Comparison of ENCODE assay signal across 9 cellular contexts in the genomic region with DNA sequence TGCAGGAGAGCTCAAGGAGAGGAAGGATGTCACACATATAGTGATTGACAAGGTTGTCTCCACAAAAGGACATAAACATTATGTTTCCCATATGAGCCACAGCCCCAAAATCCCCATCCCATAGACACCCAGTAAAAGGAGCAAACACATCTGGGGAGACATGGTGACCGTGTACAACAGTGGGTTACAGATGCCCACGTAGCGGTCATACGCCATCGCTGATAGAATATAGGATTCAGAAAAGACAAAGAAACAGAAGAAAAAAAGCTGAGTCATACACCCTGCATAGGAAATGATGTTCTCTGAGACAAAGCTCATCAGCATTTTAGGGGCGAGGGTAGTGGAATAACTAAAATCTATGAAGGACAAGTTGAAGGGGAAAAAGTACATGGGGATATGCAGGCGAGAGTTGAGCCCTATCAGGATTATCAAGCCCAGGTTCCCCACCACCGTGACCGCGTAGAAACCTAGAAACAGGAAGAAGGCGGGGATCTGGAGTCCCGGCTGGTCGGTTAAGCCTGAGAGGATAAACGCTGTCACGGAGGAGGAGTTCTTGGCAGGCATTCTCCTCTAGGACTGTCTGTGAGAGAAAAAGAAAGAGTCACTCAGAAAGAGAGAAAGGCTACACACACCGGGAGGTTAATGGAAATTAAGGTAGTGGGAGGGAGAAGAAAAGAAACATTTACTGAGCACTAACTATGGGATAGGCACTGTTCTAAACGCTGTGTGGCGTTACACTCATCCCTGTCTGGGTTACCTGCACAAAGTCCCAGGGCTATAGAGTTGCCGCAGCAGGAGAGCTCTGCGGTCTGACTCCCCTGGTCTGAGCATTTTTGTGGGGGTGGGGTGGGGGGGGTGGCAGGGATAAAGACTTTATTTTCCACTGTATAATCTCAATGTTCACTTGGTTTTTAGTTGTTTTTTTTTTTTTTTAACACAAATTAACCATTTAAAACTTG. TPM values are rescaled to one million over a fixed set of nuclear protein-coding genes. Genes with fewer than 3 reads are reported as not detected.
DNase-seq lines count a peak whose midpoint lies in the region; ATAC-seq, FAIRE-seq and TF ChIP-seq lines count a peak whose summit lies in the region.
"Had no signal": no experiment of that assay in that cellular context is flagged by ENCODE, and none has a peak within 500 bp of the region (broad histone marks: within the 10 kb centered on the region; RNA-seq: fewer than 3 reads in every experiment).

No MANE protein-coding gene starts in this region.

- H3K4me1 Mint-ChIP-seq in CD4-positive, alpha-beta memory T cell: peaks cover 7 to 10% (median 8%) of the 10 kb centered on the region in 4 donors

- no peaks in the 10 kb centered on the region for H3K36me3 Mint-ChIP-seq in CD4-positive, alpha-beta memory T cell

- H3K9me3 ChIP-seq in CD4-positive, alpha-beta memory T cell (ENCODE audit: control insufficient read depth in 1 of 2, low read length in 2 of 2): no peaks in the 10 kb centered on the region
- no peaks in the 10 kb centered on the region for H3K9me3 ChIP-seq in K562 (replicated peaks; ENCODE audit: control insufficient read depth, insufficient read depth, low read depth, low read length)
- no peaks in the 10 kb centered on the region for H3K9me3 ChIP-seq in tibial nerve

- peak overlapping the region; percentile 88 for H3K4me2 ChIP-seq in K562 (ENCODE audit: insufficient read depth, low read length)

- TF ChIP-seq POLR2A in K562 (conservative IDR thresholded peaks at IDR 0.05): peak; percentile 64
- no peak for TF ChIP-seq POLR2A in tibial nerve (IDR thresholded peaks at IDR 0.05)

- no peaks in the 10 kb centered on the region for H3K79me2 ChIP-seq in K562 (ENCODE audit: control insufficient read depth, insufficient read depth, low read length)

- peak; percentile 90 for FAIRE-seq in K562 (lab: Jason Lieb, UNC)

- intact Hi-C loops in CD4-positive, alpha-beta memory T cell (cut with micrococcal nuclease): no loop called here
- intact Hi-C loops in K562 (cut with micrococcal nuclease): loop anchor here (5.0 kb wide), 1 partner anchor 414 kb away; no protein-coding TSS in a partner anchor

- POLR2A ChIA-PET in CD4-positive, alpha-beta memory T cell (lab: Charles Lee; ENCODE audit: partially characterized antibody): no interaction called here
- POLR2A ChIA-PET in K562 (lab: Yijun Ruan, JAX): interaction anchor here (0.6 to 1.7 kb wide), 4 partner anchors 10 to 1628 kb away, joined by 3 to 6 read pairs (median 4); no protein-coding TSS in a partner anchor

- peaks cover 9 to 13% of the 10 kb centered on the region in 2 donors for H3K27me3 Mint-ChIP-seq in CD4-positive, alpha-beta memory T cell

- DNase-seq in CD4-positive, alpha-beta memory T cell: no peak
- peak; percentile 19 for DNase-seq in H7
- DNase-seq in NCI-H82 treated with DMSO at 0.1 percent for 48 hours (lab: John Stamatoyannopoulos, UW; ENCODE audit: unreplicated experiment): peak; percentile 1
- DNase-seq in K562 (ENCODE audit: extremely low read depth in 1 of 4, low spot score in 3 of 4): peak; percentile 28 to 81 (median 58)
- DNase-seq in kidney epithelial cell (ENCODE audit: low read depth): no peak
- DNase-seq in tibial nerve (ENCODE audit: low spot score in 2 of 2): no peak
- DNase-seq in omental fat pad (ENCODE audit: low spot score): no peak
- no peak for DNase-seq in SK-N-DZ (ENCODE audit: low spot score)

- 3% methylated on average over 20 of the region's 20 CpGs for WGBS in K562 (ENCODE audit: insufficient coverage, low coverage, missing lambda C conversion rate)
- 27 to 34% methylated on average over 20 of the region's 20 CpGs for WGBS in tibial nerve, 2 donors

- no peaks in the 10 kb centered on the region for H4K20me1 ChIP-seq in K562 (replicated peaks; ENCODE audit: control insufficient read depth, insufficient read depth, low read length)

- no peak overlapping the region for H3K4me3 ChIP-seq in CD4-positive, alpha-beta memory T cell (ENCODE audit: low read length in 2 of 2)
- H3K4me3 ChIP-seq in H7 (ENCODE audit: insufficient read depth, low read depth, low read length) (no peak overlapping the region; the same call in 1 of the 2 replicates), K562 (peak overlapping the region; percentile 34), kidney epithelial cell (ENCODE audit: low read depth, low read length) (peak overlapping the region; percentile 24), tibial nerve (peak overlapping the region in 3 of 4 donors; percentile 15 to 36 (median 22))

- no peaks in the 10 kb centered on the region for H3K27me3 ChIP-seq in CD4-positive, alpha-beta memory T cell (ENCODE audit: insufficient read depth, low read length)
- H3K27me3 ChIP-seq in H7 (ENCODE audit: control insufficient read depth, insufficient read depth, low read length) (no peaks in the 10 kb centered on the region), K562 (ENCODE audit: control insufficient read depth in 2 of 2, insufficient read depth in 2 of 2, low read length in 2 of 2) (no peaks in the 10 kb centered on the region), kidney epithelial cell (ENCODE audit: control insufficient read depth, insufficient read depth, low read length) (no peaks in the 10 kb centered on the region), tibial nerve (no peaks in the 10 kb centered on the region)

- CTCF ChIA-PET in CD4-positive, alpha-beta memory T cell (lab: Charles Lee; ENCODE audit: partially characterized antibody): interaction anchor here (1.2 kb wide), 1 partner anchor 17 kb away, joined by 3 read pairs; no protein-coding TSS in a partner anchor
- CTCF ChIA-PET in K562 (lab: Yijun Ruan, JAX; ENCODE audit: low intra/inter-chr PET ratio): no interaction called here

- 0 out of 4 replicates have a peak, but pooled peaks of 1 of the 2 experiments have one; percentile 10 for TF ChIP-seq RAD21 in K562 (CRISPR knock-in tag; conservative IDR thresholded peaks at IDR 0.05 in 1 of 2, IDR thresholded peaks at IDR 0.05 in 1 of 2)

- H3K27ac Mint-ChIP-seq in CD4-positive, alpha-beta memory T cell: peak overlapping the region in 5 of 7 donors; percentile 12 to 84 (median 58)

- no TSS peak for BruUV-seq in K562 (replicated peaks; lab: Mats Ljungman, UMichigan)

- TF ChIP-seq EP300 in K562 (IDR thresholded peaks at IDR 0.05; ENCODE audit: low read length) (no peak), tibial nerve (IDR thresholded peaks at IDR 0.05) (no peak)

- TF ChIP-seq CTCF in K562 (IDR thresholded peaks at IDR 0.05 in 2 of 3, conservative IDR thresholded peaks at IDR 0.05 in 1 of 3; ENCODE audit: insufficient read depth in 2 of 3, low read depth in 1 of 3, low read length in 3 of 3) (0 out of 6 replicates have a peak, but pooled peaks of 1 of the 3 experiments have one; percentile 4), kidney epithelial cell (IDR thresholded peaks at IDR 0.05; ENCODE audit: insufficient read depth, low read length, poor library complexity, severe bottlenecking) (no peak), tibial nerve (IDR thresholded peaks at IDR 0.05) (no peak), omental fat pad (IDR thresholded peaks at IDR 0.05) (no peak)

- ATAC-seq in K562: peak; percentile 98
- ATAC-seq in omental fat pad (ENCODE audit: low FRiP score): no peak

- H3K36me3 ChIP-seq in CD4-positive, alpha-beta memory T cell (ENCODE audit: insufficient read depth, low read length): no peaks in the 10 kb centered on the region
- H3K36me3 ChIP-seq in H7 (replicated peaks; ENCODE audit: control insufficient read depth, insufficient read depth, low read length): no peaks in the 10 kb centered on the region
- H3K36me3 ChIP-seq in K562 (ENCODE audit: control insufficient read depth, insufficient read depth, low read length): no peaks in the 10 kb centered on the region
- H3K36me3 ChIP-seq in kidney epithelial cell (ENCODE audit: control insufficient read depth, insufficient read depth, low read length): no peaks in the 10 kb centered on the region
- H3K36me3 ChIP-seq in tibial nerve: no peaks in the 10 kb centered on the region

- H3K9ac ChIP-seq in K562 (ENCODE audit: insufficient read depth in 1 of 2, low read depth in 2 of 2, low read length in 2 of 2): peak overlapping the region; percentile 43 to 64; a peak in 3 of 4 replicates

- H3K9me1 ChIP-seq in K562 (ENCODE audit: control insufficient read depth, insufficient read depth, low read length): no peaks in the 10 kb centered on the region

- H3K27ac ChIP-seq in CD4-positive, alpha-beta memory T cell (ENCODE audit: low read depth, low read length): no peak overlapping the region
- H3K27ac ChIP-seq in K562 (ENCODE audit: extremely low read depth, low read depth, low read length) (peak overlapping the region; percentile 79), tibial nerve (no peak overlapping the region)

- H3K9me3 Mint-ChIP-seq in CD4-positive, alpha-beta memory T cell: peaks cover 0 to 6% (median 0%) of the 10 kb centered on the region in 8 donors

- in situ Hi-C loops in K562 (cut with MboI): no loop called here

- no peaks in the 10 kb centered on the region for H3K4me1 ChIP-seq in CD4-positive, alpha-beta memory T cell (ENCODE audit: insufficient read depth, low read length)
- H3K4me1 ChIP-seq in K562 (replicated peaks in 1 of 2; ENCODE audit: control insufficient read depth in 2 of 2, insufficient read depth in 2 of 2, low read length in 2 of 2) (peaks cover 5 to 17% of the 10 kb centered on the region in 2 experiments), tibial nerve (no peaks in the 10 kb centered on the region)

- peak overlapping the region; percentile 82 for H2AFZ ChIP-seq in K562 (ENCODE audit: low read depth, low read length)

- peak overlapping the region in 7 of 8 donors; percentile 45 to 79 (median 67) for H3K4me3 Mint-ChIP-seq in CD4-positive, alpha-beta memory T cell

RNA-seq across cellular contexts. Expression of gene OR8B8, which starts 36.1 kb away (rescaled TPM):
- total RNA-seq in CD4-positive, alpha-beta memory T cell: not detected
- not detected for polyA plus RNA-seq in CD4-positive, alpha-beta memory T cell
- not detected in 2 replicates for total RNA-seq in H7 (2014; rRNA removed; shearing (Covaris generic))
- 0.11 TPM in 1 of 2 replicates, not detected in the other for total RNA-seq in K562 (2011; cell fraction: chromatin; rRNA removed; ENCODE audit: low replicate concordance)
- not detected in 2 replicates for total RNA-seq in K562 (2011; cell fraction: nucleolus; rRNA removed)
- not detected in 2 replicates for total RNA-seq in K562 (2011; cell fraction: nucleoplasm; rRNA removed)
- total RNA-seq in K562 (2014; rRNA removed) (not detected in 2 replicates), K562 (2014; rRNA removed; fragmentation: Illumina TruSeq; extraction: Trizol) (not detected in 2 replicates), K562 (2015; rRNA removed; fragmentation: Illumina TruSeq; extraction: Trizol) (not detected in 2 replicates), K562 (2021) (not detected in 2 replicates), kidney epithelial cell (not detected in 2 replicates), tibial nerve (not detected), omental fat pad (not detected)
- polyA plus RNA-seq in K562 (2011; rRNA removed) (not detected in 2 replicates), K562 (2014; fragmentation: Illumina TruSeq; extraction: Trizol) (not detected in 2 replicates), K562 (2014; fragmentation: Nextera tagmentation; extraction: Ambion mirVana) (under 1 TPM in 1 of 2 experiments, not detected in 1; 0.18 TPM), K562 (2014; rRNA removed) (not detected in 2 replicates)
- polyA plus RNA-seq in K562 (2011; cell fraction: cytosol; rRNA removed): not detected in 2 replicates
- polyA plus RNA-seq in K562 (2011; cell fraction: nucleus; rRNA removed): not detected in 2 replicates
- polyA plus RNA-seq in K562 (2012): 0.09 TPM in 1 of 2 replicates, not detected in the other
- not detected in 2 replicates for polyA minus RNA-seq in K562 (2011; rRNA and poly(A)+ RNA removed)
- polyA minus RNA-seq in K562 (2011; cell fraction: cytosol; rRNA and poly(A)+ RNA removed): not detected in 2 replicates
- polyA minus RNA-seq in K562 (2011; cell fraction: nucleus; rRNA and poly(A)+ RNA removed): not detected in 2 replicates
- not detected in 2 replicates for polyA plus RNA-seq in SK-N-DZ (2014; cell fraction: cytosol; rRNA removed)
- polyA plus RNA-seq in SK-N-DZ (2014; cell fraction: nucleus; rRNA removed): not detected in 2 replicates
- total RNA-seq: liver had no signal
- polyA plus RNA-seq: liver had no signal

RNA-seq across cellular contexts. Expression of gene OR8B4, which starts 57.0 kb away (rescaled TPM):
- total RNA-seq in CD4-positive, alpha-beta memory T cell: not detected
- polyA plus RNA-seq in CD4-positive, alpha-beta memory T cell: not detected
- total RNA-seq in H7 (2014; rRNA removed; shearing (Covaris generic)): not detected in 2 replicates
- not detected in 2 replicates for total RNA-seq in K562 (2011; cell fraction: chromatin; rRNA removed; ENCODE audit: low replicate concordance)
- total RNA-seq in K562 (2011; cell fraction: nucleolus; rRNA removed): not detected in 2 replicates
- not detected in 2 replicates for total RNA-seq in K562 (2011; cell fraction: nucleoplasm; rRNA removed)
- total RNA-seq in K562 (2014; rRNA removed): not detected in 2 replicates
- total RNA-seq in K562 (2014; rRNA removed; fragmentation: Illumina TruSeq; extraction: Trizol): not detected in 2 replicates
- not detected in 2 replicates for total RNA-seq in K562 (2015; rRNA removed; fragmentation: Illumina TruSeq; extraction: Trizol)
- total RNA-seq in K562 (2021): not detected in 2 replicates
- polyA plus RNA-seq in K562 (2011; rRNA removed): not detected in 2 replicates
- not detected in 2 replicates for polyA plus RNA-seq in K562 (2011; cell fraction: cytosol; rRNA removed)
- polyA plus RNA-seq in K562 (2011; cell fraction: nucleus; rRNA removed): not detected in 2 replicates
- 0.10 TPM in 1 of 2 replicates, not detected in the other for polyA plus RNA-seq in K562 (2012)
- polyA plus RNA-seq in K562 (2014; fragmentation: Illumina TruSeq; extraction: Trizol): not detected in 2 replicates
- not detected for polyA plus RNA-seq in K562 (2014; fragmentation: Nextera tagmentation; extraction: Ambion mirVana)
- not detected in 2 replicates for polyA plus RNA-seq in K562 (2014; rRNA removed)
- not detected in 2 replicates for polyA minus RNA-seq in K562 (2011; rRNA and poly(A)+ RNA removed)
- not detected in 2 replicates for polyA minus RNA-seq in K562 (2011; cell fraction: cytosol; rRNA and poly(A)+ RNA removed)
- not detected in 2 replicates for polyA minus RNA-seq in K562 (2011; cell fraction: nucleus; rRNA and poly(A)+ RNA removed)
- total RNA-seq in kidney epithelial cell: not detected in 2 replicates
- not detected for total RNA-seq in tibial nerve
- not detected for total RNA-seq in omental fat pad
- polyA plus RNA-seq in SK-N-DZ (2014; cell fraction: cytosol; rRNA removed): not detected in 2 replicates
- polyA plus RNA-seq in SK-N-DZ (2014; cell fraction: nucleus; rRNA removed): not detected in 2 replicates
- total RNA-seq: liver had no signal
- polyA plus RNA-seq: liver had no signal

Comparison
In these comparisons a context has a peak if more than half of its experiments do, and no peak if none do; other contexts are left out.
1. DNase-seq: peak in H7 (single experiment), NCI-H82 treated with DMSO at 0.1 percent for 48 hours (single experiment) and K562 (4 of 4); none in CD4-positive, alpha-beta memory T cell (0 of 5), kidney epithelial cell (single experiment), tibial nerve (0 of 2), omental fat pad (single experiment) and SK-N-DZ (single experiment).
2. H3K4me3 ChIP-seq: peak in K562 (single experiment), kidney epithelial cell (single experiment) and tibial nerve (3 of 4); none in CD4-positive, alpha-beta memory T cell (0 of 2) and H7 (single experiment).